Comparison of ENCODE assay signal across 8 cellular contexts in the genomic region with DNA sequence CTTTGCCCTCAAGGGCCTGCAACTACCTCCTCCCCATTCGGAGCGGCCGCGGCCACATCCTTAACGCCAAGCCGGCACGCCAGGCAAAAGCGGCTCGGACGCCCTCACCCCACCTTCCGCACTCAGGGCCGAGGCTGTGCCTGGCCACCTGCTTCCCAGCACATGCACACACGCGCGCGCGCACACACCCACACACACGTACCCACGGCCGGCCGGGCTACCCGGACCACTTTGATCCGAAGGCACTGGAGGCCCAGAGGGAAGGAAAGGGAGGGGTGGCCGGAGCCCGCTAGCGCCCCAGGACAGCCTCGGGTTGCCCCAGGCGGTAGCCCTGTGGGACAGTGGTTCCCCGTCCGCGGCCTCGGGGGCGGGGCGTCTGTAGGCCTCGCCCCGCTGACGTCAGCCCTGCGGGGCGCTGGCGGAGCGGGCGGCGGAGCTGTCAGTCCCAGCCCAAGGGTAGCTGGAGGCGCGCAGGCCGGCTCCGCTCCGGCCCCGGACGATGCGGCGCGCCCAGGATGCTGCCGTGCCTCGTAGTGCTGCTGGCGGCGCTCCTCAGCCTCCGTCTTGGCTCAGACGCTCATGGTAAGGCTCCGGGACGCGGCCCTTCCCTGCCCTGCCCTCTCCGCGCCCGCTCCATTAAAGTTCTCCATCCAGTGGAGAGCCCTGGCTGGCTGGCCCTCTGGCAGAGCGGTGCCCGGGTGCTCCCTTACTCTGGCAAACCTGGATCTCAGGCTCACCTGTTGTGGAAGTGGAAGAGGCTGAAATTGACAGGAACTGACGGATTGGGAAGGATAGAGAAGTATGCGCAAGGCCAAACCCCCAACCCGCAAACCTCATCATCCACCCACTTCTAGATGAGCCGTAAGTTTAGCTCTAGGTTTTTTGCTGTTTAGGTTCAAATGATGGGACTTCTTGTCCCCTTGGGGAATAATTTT. TPM values are rescaled to one million over a fixed set of nuclear protein-coding genes. Genes with fewer than 3 reads are reported as not detected.
DNase-seq lines count a peak whose midpoint lies in the region; ATAC-seq and TF ChIP-seq lines count a peak whose summit lies in the region.

A gene (plus strand): TSS at position 442 of the 935 bp plus-strand sequence. CDS start 74 bp downstream, at position 516.

- no peaks in the 10 kb centered on the region for H3K36me3 Mint-ChIP-seq in HFFc6 (ENCODE audit: low read depth)

- H3K4me3 ChIP-seq in iPS DF 6.9 (ENCODE audit: low read length), result peak within 1 kb of the TSS; percentile 55; the same call in 1 of the 2 replicates
- H3K4me3 ChIP-seq in sigmoid colon, result peak within 1 kb of the TSS; percentile 34 to 56 (median 52)

- peaks cover 44% of the 10 kb centered on the region for H3K27me3 Mint-ChIP-seq in HFFc6 (ENCODE audit: insufficient read depth)

- H3K27ac ChIP-seq in iPS DF 6.9 (ENCODE audit: low read length) (no peak within 1 kb of the TSS), sigmoid colon (peak within 1 kb of the TSS; percentile 61 to 73 (median 64))

- WGBS in iPS DF 6.9 (ENCODE audit: insufficient coverage, insufficient read length), result no CpG with 5 or more reads among the region's 71 CpGs
- WGBS in sigmoid colon, 2 donors, result 3% methylated on average over 71 of the region's 71 CpGs

- no peaks in the 10 kb centered on the region for H3K9me3 Mint-ChIP-seq in HFFc6

- TF ChIP-seq EP300 in sigmoid colon (IDR thresholded peaks at IDR 0.05), result no peak

- TF ChIP-seq CTCF in sigmoid colon (IDR thresholded peaks at IDR 0.05) (no peak), HFFc6 (IDR thresholded peaks at IDR 0.05) (no peak)

- intact Hi-C loops in sigmoid colon (cut with DNase I), result no loop called here

- H3K4me1 ChIP-seq in iPS DF 6.9 (ENCODE audit: control insufficient read depth, insufficient read depth, low read length) (no peaks in the 10 kb centered on the region), sigmoid colon (peaks cover 0 to 15% (median 10%) of the 10 kb centered on the region in 4 donors)

- H3K9me3 ChIP-seq in iPS DF 6.9 (ENCODE audit: control insufficient read depth, insufficient read depth, low read length) (no peaks in the 10 kb centered on the region), sigmoid colon (no peaks in the 10 kb centered on the region)

- H3K27me3 ChIP-seq in iPS DF 6.9 (ENCODE audit: control insufficient read depth, insufficient read depth, low read length) (peaks cover 14% of the 10 kb centered on the region), sigmoid colon (no peaks in the 10 kb centered on the region)

- DNase-seq in DMS79 treated with DMSO at 0.1 percent for 48 hours (lab: John Stamatoyannopoulos, UW), result peak; percentile 89
- peak; percentile 46 for DNase-seq in HuH-7.5 (ENCODE audit: low spot score)
- DNase-seq in T-helper 1 cell, result peak; percentile 70 to 90 (median 76)
- DNase-seq in amygdala (lab: John Stamatoyannopoulos, UW), result peak in 46 of 56 donors; percentile 17 to 86 (median 58)
- DNase-seq in iPS DF 6.9 (ENCODE audit: low read depth, low spot score), result peak; percentile 48
- DNase-seq in sigmoid colon, result peak; percentile 91
- DNase-seq in HFFc6, result no peak

- ATAC-seq in GM21360 (IDR thresholded peaks at IDR 0.05; ENCODE audit: unreplicated experiment), result peak; percentile 93

- TF ChIP-seq POLR2A in sigmoid colon (IDR thresholded peaks at IDR 0.05), result peak in 1 of 2 donors; percentile 20

- no peak within 1 kb of the TSS for H3K27ac Mint-ChIP-seq in HFFc6

- H3K36me3 ChIP-seq in iPS DF 6.9 (ENCODE audit: control insufficient read depth, insufficient read depth, low read length) (no peaks in the 10 kb centered on the region), sigmoid colon (no peaks in the 10 kb centered on the region)

- H3K4me3 Mint-ChIP-seq in HFFc6, result no peak within 1 kb of the TSS

- H3K4me1 Mint-ChIP-seq in HFFc6 (ENCODE audit: low read depth), result peaks cover 5% of the 10 kb centered on the region; the same call in 1 of the 2 replicates

RNA-seq across cellular contexts. Expression of the gene that starts here (rescaled TPM):
- total RNA-seq in sigmoid colon, result 10 to 100 TPM; 13.0 to 29.6 (median 15.3) TPM
- 10 to 100 TPM in 1 of 3 donors, 1 to 10 TPM in 2; 4.2 to 27.1 (median 6.7) TPM for polyA plus RNA-seq in sigmoid colon
- total RNA-seq in HFFc6 (2021; fragmentation: NEBNext Ultra II Directional; extraction: Animal tissue kit (Norgen Biotek cat#: 25700)), result not detected

Comparison
In these comparisons a context has a peak if more than half of its experiments do, and no peak if none do; other contexts are left out.
1. RNA of the gene that starts here (total RNA-seq): 13.0 to 29.6 TPM in sigmoid colon; not detected in HFFc6; every median in the first group is over 10 times any median in the second.